Comparison of ENCODE assay signal across 8 cellular contexts in the genomic region with DNA sequence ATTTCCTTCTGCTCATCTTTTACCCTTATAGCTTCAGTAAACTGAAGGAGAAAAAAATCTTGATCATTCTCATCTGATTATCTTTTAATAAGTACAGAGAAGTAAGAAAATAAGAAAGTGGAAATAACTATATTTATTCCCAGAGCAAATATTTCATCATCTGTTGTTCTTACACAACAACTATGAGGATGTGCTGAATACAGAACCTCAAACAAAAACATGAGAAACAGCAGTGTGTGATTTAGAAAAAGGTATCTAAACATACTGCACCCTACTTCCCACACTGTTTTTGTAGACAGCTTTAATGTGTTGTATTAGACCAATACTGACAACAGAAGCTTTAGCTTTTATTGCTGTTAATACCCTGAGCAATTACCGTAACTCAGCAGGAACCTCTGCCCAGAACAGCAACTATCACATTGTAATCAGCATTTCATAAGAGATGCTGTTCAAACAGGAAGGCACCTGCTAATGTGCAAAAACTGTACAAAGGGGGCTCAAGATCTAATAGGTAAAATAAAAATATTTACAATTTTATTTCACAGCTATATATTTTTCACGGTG.
DNase-seq lines count a peak whose midpoint lies in the region; FAIRE-seq and TF ChIP-seq lines count a peak whose summit lies in the region.
"Not testable (repeated sequence)": the region's sequence is repeated elsewhere in the genome, so short reads cannot be mapped to it uniquely, and the experiment has no call there.

No MANE protein-coding gene starts in this region.

- not testable (repeated sequence) for H3K9me3 ChIP-seq in neural cell (ENCODE audit: low read length)

- not testable (repeated sequence) for TF ChIP-seq RAD21 in neural cell (conservative IDR thresholded peaks at IDR 0.05)

- not testable (repeated sequence) for H3K9me2 ChIP-seq in neural cell (ENCODE audit: insufficient read depth, low read length)

- not testable (repeated sequence) for H3F3A ChIP-seq in neural cell (ENCODE audit: insufficient read depth, low read length, poor library complexity, severe bottlenecking)

- H3K9ac ChIP-seq in neural cell (ENCODE audit: low read length): not testable (repeated sequence)

- peak; percentile 9 for FAIRE-seq in urothelium cell line (lab: Jason Lieb, UNC)

- not testable (repeated sequence) for TF ChIP-seq EP300 in neural cell (conservative IDR thresholded peaks at IDR 0.05; ENCODE audit: poor library complexity, severe bottlenecking)

- TF ChIP-seq CTCF in VCaP (conservative IDR thresholded peaks at IDR 0.05); fibroblast of villous mesenchyme (IDR thresholded peaks at IDR 0.05; ENCODE audit: insufficient read depth, low read depth, low read length); neural cell (IDR thresholded peaks at IDR 0.05; ENCODE audit: poor library complexity, severe bottlenecking): not testable (repeated sequence)

- H2AFZ ChIP-seq in neural cell (ENCODE audit: low read depth, low read length): not testable (repeated sequence)

- peak; percentile 91 for DNase-seq in DMS153 (lab: John Stamatoyannopoulos, UW)
- DNase-seq in NCI-H1105 (lab: John Stamatoyannopoulos, UW): peak; percentile 36
- DNase-seq in NCI-H1930 (lab: John Stamatoyannopoulos, UW): peak; percentile 77 to 79
- peak; percentile 44 for DNase-seq in NCI-H69 (lab: John Stamatoyannopoulos, UW)
- DNase-seq in fibroblast of villous mesenchyme (ENCODE audit: low read depth): peak; percentile 79
- DNase-seq in urothelium cell line (ENCODE audit: low spot score): not testable (repeated sequence)

- H3K27me3 ChIP-seq in neural cell (ENCODE audit: insufficient read depth, low read depth, low read length): not testable (repeated sequence)

- peak overlapping the region; percentile 57 for H3K27ac ChIP-seq in VCaP
- H3K27ac ChIP-seq in neural cell (ENCODE audit: low read length): peak overlapping the region; percentile 28

- H4K20me1 ChIP-seq in neural cell (ENCODE audit: insufficient read depth): not testable (repeated sequence)

- peaks cover 38% of the 10 kb centered on the region for H3K79me2 ChIP-seq in neural cell (replicated peaks; ENCODE audit: insufficient read depth, low read length)

- H3K4me3 ChIP-seq in fibroblast of villous mesenchyme (ENCODE audit: low read depth, low read length): not testable (repeated sequence)
- peak overlapping the region; percentile 18 for H3K4me3 ChIP-seq in neural cell (ENCODE audit: low read length)

- H3K36me3 ChIP-seq in neural cell (ENCODE audit: insufficient read depth, low read length): not testable (repeated sequence)

- H3K4me2 ChIP-seq in neural cell (ENCODE audit: low read length): not testable (repeated sequence)
